ENCODE assay signal across 8 cellular contexts in genomic region chr3:13021141-13021933, GRCh38. TPM values are rescaled to one million over a fixed set of nuclear protein-coding genes. Genes with fewer than 3 reads are reported as not detected.
A peak's percentile ranks its signal among the peaks of the same experiment; 100 is the strongest.
DNase-seq lines count a peak whose midpoint lies in the region; ATAC-seq, FAIRE-seq and TF ChIP-seq lines count a peak whose summit lies in the region.

No MANE protein-coding gene starts in this region.

- ATAC-seq in GM21390 (IDR thresholded peaks at IDR 0.05; ENCODE audit: unreplicated experiment) = no peak

- POLR2A ChIA-PET in H1 (lab: Charles Lee; ENCODE audit: partially characterized antibody) = no interaction called here

- H3K9me3 Mint-ChIP-seq in activated T-helper 1 cell treated with anti-CD3 and anti-CD28 coated beads, Interleukin-12 subunit alpha, Interleukin-12 subunit beta, Interleukin-2, Interleukin-4 antibody, amounts not matched to agents 30 ng/mL and 10 ng/mL and 1 ng/mL, durations not matched to agents 14 hours and 24 hours and 36 hours = no peaks in the 10 kb centered on the region

- no peaks in the 10 kb centered on the region for H3K27me3 Mint-ChIP-seq in activated T-helper 1 cell treated with anti-CD3 and anti-CD28 coated beads, Interleukin-12 subunit alpha, Interleukin-12 subunit beta, Interleukin-2, Interleukin-4 antibody, amounts not matched to agents 30 ng/mL and 10 ng/mL and 1 ng/mL, durations not matched to agents 14 hours and 24 hours and 36 hours (ENCODE audit: insufficient read depth)

- CTCF ChIA-PET in H1 (lab: Charles Lee; ENCODE audit: partially characterized antibody) = interaction anchor here (1.5 to 1.6 kb wide), 2 partner anchors 71 to 120 kb away, joined by 3 read pairs; no protein-coding TSS in a partner anchor

- H3K23me2 ChIP-seq in H1 (ENCODE audit: low read depth, low read length) = peaks cover 12% of the 10 kb centered on the region

- no peak for FAIRE-seq in H1 (lab: Jason Lieb, UNC)

- H3K4ac ChIP-seq in H1 (replicated peaks; ENCODE audit: insufficient read length, low read depth, low read length) = no peak overlapping the region
- H3K4ac ChIP-seq in mesendoderm (ENCODE audit: low read depth, low read length) = no peak overlapping the region

- intact Hi-C loops in activated T-helper 1 cell treated with anti-CD3 and anti-CD28 coated beads, Interleukin-12 subunit alpha, Interleukin-12 subunit beta, Interleukin-2, Interleukin-4 antibody, amounts not matched to agents 30 ng/mL and 10 ng/mL and 1 ng/mL, durations not matched to agents 14 hours and 24 hours and 36 hours (cut with micrococcal nuclease) = no loop called here

- peaks cover 2% of the 10 kb centered on the region; the same call in 1 of the 2 replicates for H3K79me1 ChIP-seq in H1 (ENCODE audit: low read depth, low read length)
- H3K79me1 ChIP-seq in mesendoderm (ENCODE audit: low read length) = no peaks in the 10 kb centered on the region

- no peaks in the 10 kb centered on the region for H3K36me3 Mint-ChIP-seq in activated T-helper 1 cell treated with anti-CD3 and anti-CD28 coated beads, Interleukin-12 subunit alpha, Interleukin-12 subunit beta, Interleukin-2, Interleukin-4 antibody, amounts not matched to agents 30 ng/mL and 10 ng/mL and 1 ng/mL, durations not matched to agents 14 hours and 24 hours and 36 hours (ENCODE audit: low read depth)

- no peak overlapping the region for H3K14ac ChIP-seq in H1 (ENCODE audit: insufficient read length)

- no peak overlapping the region for H3K27ac Mint-ChIP-seq in activated T-helper 1 cell treated with anti-CD3 and anti-CD28 coated beads, Interleukin-12 subunit alpha, Interleukin-12 subunit beta, Interleukin-2, Interleukin-4 antibody, amounts not matched to agents 30 ng/mL and 10 ng/mL and 1 ng/mL, durations not matched to agents 14 hours and 24 hours and 36 hours

- no peak for TF ChIP-seq EP300 in H1 (IDR thresholded peaks at IDR 0.05; ENCODE audit: borderline replicate concordance in 1 of 2, low read depth in 2 of 2, low read length in 2 of 2)

- H4K8ac ChIP-seq in H1 (ENCODE audit: extremely low read depth, insufficient read depth, low read length) (peak overlapping the region; percentile 86; the same call in 1 of the 2 replicates), mesendoderm (ENCODE audit: low read depth, low read length) (no peak overlapping the region)

- peak overlapping the region; percentile 52 for H4K91ac ChIP-seq in H1 (replicated peaks; ENCODE audit: insufficient read length, low read length)

- H2BK12ac ChIP-seq in H1 (ENCODE audit: low read depth, low read length) = peak overlapping the region; percentile 92; the same call in 1 of the 2 replicates

- 91% methylated on average over 25 of the region's 25 CpGs; no CpG with 5 or more reads in 1 of the 2 experiments for WGBS in H1 (ENCODE audit: extremely low coverage in 1 of 2, insufficient coverage in 1 of 2, insufficient read length in 1 of 2, insufficient replicate concordance in 2 of 2, low coverage in 1 of 2, low lambda C conversion rate in 2 of 2, missing lambda C conversion rate in 1 of 2), 2 experiments
- WGBS in smooth muscle cell (ENCODE audit: low lambda C conversion rate) = 93% methylated on average over 25 of the region's 25 CpGs
- no CpG with 5 or more reads among the region's 25 CpGs for WGBS in mesendoderm (ENCODE audit: extremely low coverage, insufficient coverage, low lambda C conversion rate)

- H3K18ac ChIP-seq in H1 (ENCODE audit: extremely low read depth, low read length) (peak overlapping the region; percentile 81), mesendoderm (ENCODE audit: low read length) (no peak overlapping the region)

- peaks cover 11% of the 10 kb centered on the region for H3F3A ChIP-seq in smooth muscle cell (ENCODE audit: low read depth)

- no peak overlapping the region for H3K4me2 ChIP-seq in H1 (ENCODE audit: insufficient read depth in 1 of 2, low read depth in 2 of 2, low read length in 2 of 2)
- peak overlapping the region; percentile 83 for H3K4me2 ChIP-seq in smooth muscle cell
- no peak overlapping the region for H3K4me2 ChIP-seq in mesendoderm (ENCODE audit: low read length)

- H3K9ac ChIP-seq in H1 (replicated peaks in 1 of 4; ENCODE audit: extremely low read depth in 1 of 4, low read depth in 3 of 4, low read length in 3 of 4) = no peak overlapping the region
- H3K9ac ChIP-seq in smooth muscle cell (ENCODE audit: low read depth) = no peak overlapping the region
- H3K9ac ChIP-seq in mesendoderm (ENCODE audit: low read length) = no peak overlapping the region

- H2BK120ac ChIP-seq in H1 (replicated peaks; ENCODE audit: low read depth, low read length) (no peak overlapping the region), mesendoderm (ENCODE audit: low read depth, low read length) (no peak overlapping the region)

- TF ChIP-seq CTCF in H1 (IDR thresholded peaks at IDR 0.05; ENCODE audit: control extremely low read depth in 1 of 3, insufficient read depth in 1 of 3, low read depth in 1 of 3, low read length in 3 of 3) (no peak), smooth muscle cell (IDR thresholded peaks at IDR 0.05; ENCODE audit: borderline replicate concordance, insufficient read depth, poor library complexity, severe bottlenecking) (no peak)

- H2BK15ac ChIP-seq in H1 (ENCODE audit: low read length) (peak overlapping the region; percentile 97), mesendoderm (replicated peaks; ENCODE audit: low read depth) (no peak overlapping the region)

- DNase-seq in NCI-H2171 (lab: John Stamatoyannopoulos, UW) (peak; percentile 60), H1 (ENCODE audit: low read depth in 1 of 2, low spot score in 2 of 2) (no peak), smooth muscle cell (lab: John Stamatoyannopoulos, UW; ENCODE audit: unreplicated experiment) (no peak), mesendoderm (no peak)
- DNase-seq in activated T-helper 1 cell treated with anti-CD3 and anti-CD28 coated beads, Interleukin-12 subunit alpha, Interleukin-12 subunit beta, Interleukin-2, Interleukin-4 antibody, amounts not matched to agents 30 ng/mL and 10 ng/mL and 1 ng/mL, durations not matched to agents 14 hours and 24 hours and 36 hours (ENCODE audit: low spot score) = no peak
- no peak for DNase-seq in activated T-cell treated with anti-CD3 and anti-CD28 coated beads, Interleukin-2, amount 50 U/mL, for 1 hour

- H3K36me3 ChIP-seq in H1 (ENCODE audit: control insufficient read depth in 2 of 4, insufficient read depth in 4 of 4, low read length in 3 of 4) (no peaks in the 10 kb centered on the region), smooth muscle cell (ENCODE audit: low read depth) (no peaks in the 10 kb centered on the region), mesendoderm (ENCODE audit: control insufficient read depth, insufficient read depth, low read length) (no peaks in the 10 kb centered on the region)

- no peak overlapping the region for H3K4me3 ChIP-seq in H1 (ENCODE audit: extremely low read depth in 1 of 4, insufficient read depth in 2 of 4, low read depth in 3 of 4, low read length in 4 of 4)
- no peak overlapping the region for H3K4me3 ChIP-seq in smooth muscle cell
- no peak overlapping the region for H3K4me3 ChIP-seq in mesendoderm (ENCODE audit: low read length)

- no peaks in the 10 kb centered on the region for H4K20me1 ChIP-seq in H1 (replicated peaks in 1 of 2; ENCODE audit: control insufficient read depth in 1 of 2, insufficient read depth in 2 of 2, low read length in 2 of 2)
- H4K20me1 ChIP-seq in smooth muscle cell (ENCODE audit: low read depth) = no peaks in the 10 kb centered on the region

- H2AK5ac ChIP-seq in H1 (ENCODE audit: low read depth, low read length) (peak overlapping the region; percentile 17; the same call in 1 of the 2 replicates), mesendoderm (ENCODE audit: low read length) (no peak overlapping the region)

- peaks cover 0 to 4% (median 0%) of the 10 kb centered on the region in 4 experiments; a peak in 3 of 7 replicates for H3K27me3 ChIP-seq in H1 (replicated peaks in 1 of 4; ENCODE audit: control insufficient read depth in 3 of 4, extremely low read depth in 1 of 4, insufficient read depth in 3 of 4, low read length in 3 of 4)
- H3K27me3 ChIP-seq in smooth muscle cell (ENCODE audit: low read depth) = no peaks in the 10 kb centered on the region
- no peaks in the 10 kb centered on the region for H3K27me3 ChIP-seq in mesendoderm (ENCODE audit: insufficient read depth, low read length, poor library complexity)

- TF ChIP-seq POLR2A in GM18951 (IDR thresholded peaks at IDR 0.05; ENCODE audit: extremely low read depth, insufficient read depth, insufficient read length) (peak; percentile 39), H1 (IDR thresholded peaks at IDR 0.05; ENCODE audit: control extremely low read depth in 1 of 2, low read depth in 2 of 2, low read length in 2 of 2) (no peak)

- H3K23ac ChIP-seq in H1 (ENCODE audit: insufficient read length) (no peak overlapping the region), mesendoderm (ENCODE audit: low read length) (no peak overlapping the region)

- in situ Hi-C loops in GM18951 (cut with MboI; ENCODE audit: low sequenced_read_pairs, unreplicated experiment) = no loop called here

- H3K27ac ChIP-seq in H1 (ENCODE audit: low read depth, low read length) = no peak overlapping the region
- peak overlapping the region; percentile 86 for H3K27ac ChIP-seq in smooth muscle cell (ENCODE audit: low read depth)
- H3K27ac ChIP-seq in mesendoderm (ENCODE audit: low read depth, low read length) = no peak overlapping the region

- H3K79me2 ChIP-seq in H1 (ENCODE audit: control insufficient read depth in 1 of 2, insufficient read depth in 2 of 2, low read length in 2 of 2) (no peaks in the 10 kb centered on the region), smooth muscle cell (ENCODE audit: low read depth) (no peaks in the 10 kb centered on the region), mesendoderm (ENCODE audit: control insufficient read depth, insufficient read depth, low read length) (no peaks in the 10 kb centered on the region)

- no peak overlapping the region for H4K5ac ChIP-seq in H1 (ENCODE audit: insufficient read length, low read depth, low read length)
- no peak overlapping the region for H4K5ac ChIP-seq in mesendoderm (ENCODE audit: low read length)

- peaks cover 8 to 42% (median 34%) of the 10 kb centered on the region in 4 experiments for H3K4me1 ChIP-seq in H1 (replicated peaks in 1 of 4; ENCODE audit: control insufficient read depth in 3 of 4, insufficient read depth in 4 of 4, low read length in 3 of 4)
- H3K4me1 ChIP-seq in smooth muscle cell (ENCODE audit: low read depth) = peaks cover 39% of the 10 kb centered on the region
- H3K4me1 ChIP-seq in mesendoderm (ENCODE audit: control insufficient read depth, low read depth, low read length) = peaks cover 5% of the 10 kb centered on the region

- TF ChIP-seq RAD21 in H1 (IDR thresholded peaks at IDR 0.05 in 1 of 2, conservative IDR thresholded peaks at IDR 0.05 in 1 of 2; ENCODE audit: low read depth in 2 of 2, low read length in 2 of 2) = no peak

- no peak overlapping the region for H2AFZ ChIP-seq in H1 (ENCODE audit: low read length)
- H2AFZ ChIP-seq in smooth muscle cell (ENCODE audit: low read depth) = no peak overlapping the region

- no peak overlapping the region for H3K56ac ChIP-seq in H1 (replicated peaks; ENCODE audit: insufficient read length, low read depth, low read length)
- no peak overlapping the region for H3K56ac ChIP-seq in mesendoderm (ENCODE audit: low read length)

- H3K4me3 Mint-ChIP-seq in activated T-helper 1 cell treated with anti-CD3 and anti-CD28 coated beads, Interleukin-12 subunit alpha, Interleukin-12 subunit beta, Interleukin-2, Interleukin-4 antibody, amounts not matched to agents 30 ng/mL and 10 ng/mL and 1 ng/mL, durations not matched to agents 14 hours and 24 hours and 36 hours = no peak overlapping the region

- no peaks in the 10 kb centered on the region for H3K9me3 ChIP-seq in H1 (ENCODE audit: insufficient read depth in 2 of 2, low read depth in 1 of 2, low read length in 1 of 2)
- H3K9me3 ChIP-seq in smooth muscle cell (replicated peaks; ENCODE audit: low read depth) = no peaks in the 10 kb centered on the region

- H2BK5ac ChIP-seq in H1 (ENCODE audit: low read depth, low read length) (peak overlapping the region; percentile 71; the same call in 1 of the 2 replicates), mesendoderm (ENCODE audit: low read length) (no peak overlapping the region)

- peaks cover 27% of the 10 kb centered on the region for H3K4me1 Mint-ChIP-seq in activated T-helper 1 cell treated with anti-CD3 and anti-CD28 coated beads, Interleukin-12 subunit alpha, Interleukin-12 subunit beta, Interleukin-2, Interleukin-4 antibody, amounts not matched to agents 30 ng/mL and 10 ng/mL and 1 ng/mL, durations not matched to agents 14 hours and 24 hours and 36 hours (ENCODE audit: low read depth)

- H2BK20ac ChIP-seq in H1 (ENCODE audit: low read length) = no peak overlapping the region

RNA-seq across cellular contexts. Expression of gene IQSEC1, which starts 51.9 kb away (rescaled TPM):
- 28.2 and 28.8 TPM in 2 replicates for total RNA-seq in H1 (2021; fragmentation: NEBNext Ultra II Directional; extraction: Animal tissue kit (Norgen Biotek cat#: 25700))
- polyA plus RNA-seq in H1 (2011; rRNA removed) (6.8 and 12.4 TPM in 2 replicates), smooth muscle cell (19.8 and 26.0 TPM in 2 replicates)
- 5.7 TPM for polyA plus RNA-seq in H1 (2011; cell fraction: cytosol; rRNA removed)
- 26.7 TPM for polyA plus RNA-seq in H1 (2011; cell fraction: nucleus; rRNA removed)
- 16.5 to 22.4 TPM (median 19.3 TPM) in 4 replicates for polyA plus RNA-seq in H1 (2012, experiment 1 of 2)
- 9.5 TPM for polyA plus RNA-seq in H1 (2012, experiment 2 of 2)
- polyA plus RNA-seq in H1 (2013, experiment 1 of 2) = 16.4 TPM
- polyA plus RNA-seq in H1 (2013, experiment 2 of 2) = 15.3 TPM
- 11.0 and 11.7 TPM in 2 replicates for polyA minus RNA-seq in H1 (2011; rRNA and poly(A)+ RNA removed)
- 14.5 TPM for polyA minus RNA-seq in H1 (2011; cell fraction: cytosol; rRNA and poly(A)+ RNA removed)
- polyA minus RNA-seq in H1 (2011; cell fraction: nucleus; rRNA and poly(A)+ RNA removed) = 36.0 TPM
- total RNA-seq in smooth muscle cell = 13.9 and 18.9 TPM in 2 replicates
- total RNA-seq in activated T-helper 1 cell treated with anti-CD3 and anti-CD28 coated beads, Interleukin-12 subunit alpha, Interleukin-12 subunit beta, Interleukin-2, Interleukin-4 antibody, amounts not matched to agents 30 ng/mL and 10 ng/mL and 1 ng/mL, durations not matched to agents 14 hours and 24 hours and 36 hours = 24.9 and 31.4 TPM in 2 replicates
- 17.2 TPM for polyA plus RNA-seq in mesendoderm (2013, experiment 1 of 2)
- 17.2 TPM for polyA plus RNA-seq in mesendoderm (2013, experiment 2 of 2)
